In genomic region chr1:56148466-56149193, GRCh38 we compare ENCODE assay signal across 18 cellular contexts.
DNase-seq lines count a peak whose midpoint lies in the region; ATAC-seq and TF ChIP-seq lines count a peak whose summit lies in the region.
"Had no signal": no experiment of that assay in that cellular context is flagged by ENCODE, and none has a peak within 500 bp of the region (broad histone marks: within the 10 kb centered on the region; RNA-seq: fewer than 3 reads in every experiment).

No MANE protein-coding gene starts in this region.

- ATAC-seq in left colon (peak; percentile 62), HG03354 (IDR thresholded peaks at IDR 0.05; ENCODE audit: poor library complexity, severe bottlenecking, unreplicated experiment) (no peak), HG03565 (IDR thresholded peaks at IDR 0.05; ENCODE audit: unreplicated experiment) (no peak)
- no peak for ATAC-seq in activated T-cell treated with anti-CD3 and anti-CD28 coated beads, Interleukin-2, amount 50 U/mL, for 4 hours
- ATAC-seq: naive thymus-derived CD8-positive, alpha-beta T cell had no signal

- in situ Hi-C loops in SK-MEL-5 (cut with HindIII; ENCODE audit: low pct_unique_long_range_greater_than_20kb, low sequenced_read_pairs), result no loop called here

- H3K4me3 Mint-ChIP-seq in activated T-cell treated with anti-CD3 and anti-CD28 coated beads, Interleukin-2, amount 50 U/mL, for 4 hours, result no peak overlapping the region
- H3K4me3 Mint-ChIP-seq: naive thymus-derived CD8-positive, alpha-beta T cell had no signal

- no peaks in the 10 kb centered on the region for H3K9me3 ChIP-seq in BE2C
- H3K9me3 ChIP-seq: MG63, uterus had no signal

- H3K4me1 ChIP-seq in BE2C, result no peaks in the 10 kb centered on the region

- H3K4me3 ChIP-seq in BE2C (ENCODE audit: low read depth, low read length), result no peak overlapping the region
- H3K4me3 ChIP-seq: MG63, uterus had no signal

- H3K4me1 Mint-ChIP-seq in activated T-cell treated with anti-CD3 and anti-CD28 coated beads, Interleukin-2, amount 50 U/mL, for 4 hours (ENCODE audit: low read depth), result no peaks in the 10 kb centered on the region
- H3K4me1 Mint-ChIP-seq: naive thymus-derived CD8-positive, alpha-beta T cell had no signal

- H3K27me3 ChIP-seq in BE2C, result no peaks in the 10 kb centered on the region
- H3K27me3 ChIP-seq: MG63, uterus had no signal

- intact Hi-C loops in left colon (cut with DNase I, micrococcal nuclease), result no loop called here

- H3K9me3 Mint-ChIP-seq in activated T-cell treated with anti-CD3 and anti-CD28 coated beads, Interleukin-2, amount 50 U/mL, for 4 hours, result no peaks in the 10 kb centered on the region
- H3K9me3 Mint-ChIP-seq: activated T-helper 2 cell treated with anti-CD3 and anti-CD28 coated beads, Interferon-gamma antibody, Interleukin-2, Interleukin-4, amounts not matched to agents 10 μg/mL and 5 μg/mL and 100 μg/mL, durations not matched to agents 14 hours and 24 hours and 36 hours had no signal

- H3K36me3 Mint-ChIP-seq in activated T-cell treated with anti-CD3 and anti-CD28 coated beads, Interleukin-2, amount 50 U/mL, for 4 hours (ENCODE audit: insufficient read depth), result no peaks in the 10 kb centered on the region
- H3K36me3 Mint-ChIP-seq: naive thymus-derived CD8-positive, alpha-beta T cell had no signal

- DNase-seq in BE2C (no peak), SK-MEL-5 (ENCODE audit: low read depth, low spot score) (peak; percentile 17), left colon (no peak), NCI-H1092 treated with DMSO at 0.1 percent for 48 hours (lab: John Stamatoyannopoulos, UW) (no peak)
- DNase-seq in activated T-cell treated with anti-CD3 and anti-CD28 coated beads, Interleukin-2, amount 50 U/mL, for 4 hours, result no peak
- DNase-seq: activated CD4-positive, alpha-beta T cell treated with anti-CD3 and anti-CD28 coated beads for 1 hour; mesenchymal stem cell; MG63; naive thymus-derived CD8-positive, alpha-beta T cell; NCI-H345; SIG-M5; small intestine; stimulated activated CD4-positive, alpha-beta T cell treated with anti-CD3 and anti-CD28 coated beads, Interleukin-4, amount 100 ng/mL, for 1 hour; uterus had no signal

- H3K27me3 Mint-ChIP-seq in activated T-cell treated with anti-CD3 and anti-CD28 coated beads, Interleukin-2, amount 50 U/mL, for 4 hours (ENCODE audit: low read depth), result peaks cover 2% of the 10 kb centered on the region

- TF ChIP-seq CTCF in BE2C (IDR thresholded peaks at IDR 0.05; ENCODE audit: low read depth, low read length) (peak; percentile 23; the same call in 1 of the 2 replicates), GM12874 (IDR thresholded peaks at IDR 0.05; ENCODE audit: insufficient read depth, low read depth, low read length) (peak; percentile 10; the same call in 1 of the 2 replicates)

- no peaks in the 10 kb centered on the region for H3K36me3 ChIP-seq in BE2C
- H3K36me3 ChIP-seq: MG63, uterus had no signal
